Comparison of ENCODE assay signal across 8 cellular contexts in the genomic region with DNA sequence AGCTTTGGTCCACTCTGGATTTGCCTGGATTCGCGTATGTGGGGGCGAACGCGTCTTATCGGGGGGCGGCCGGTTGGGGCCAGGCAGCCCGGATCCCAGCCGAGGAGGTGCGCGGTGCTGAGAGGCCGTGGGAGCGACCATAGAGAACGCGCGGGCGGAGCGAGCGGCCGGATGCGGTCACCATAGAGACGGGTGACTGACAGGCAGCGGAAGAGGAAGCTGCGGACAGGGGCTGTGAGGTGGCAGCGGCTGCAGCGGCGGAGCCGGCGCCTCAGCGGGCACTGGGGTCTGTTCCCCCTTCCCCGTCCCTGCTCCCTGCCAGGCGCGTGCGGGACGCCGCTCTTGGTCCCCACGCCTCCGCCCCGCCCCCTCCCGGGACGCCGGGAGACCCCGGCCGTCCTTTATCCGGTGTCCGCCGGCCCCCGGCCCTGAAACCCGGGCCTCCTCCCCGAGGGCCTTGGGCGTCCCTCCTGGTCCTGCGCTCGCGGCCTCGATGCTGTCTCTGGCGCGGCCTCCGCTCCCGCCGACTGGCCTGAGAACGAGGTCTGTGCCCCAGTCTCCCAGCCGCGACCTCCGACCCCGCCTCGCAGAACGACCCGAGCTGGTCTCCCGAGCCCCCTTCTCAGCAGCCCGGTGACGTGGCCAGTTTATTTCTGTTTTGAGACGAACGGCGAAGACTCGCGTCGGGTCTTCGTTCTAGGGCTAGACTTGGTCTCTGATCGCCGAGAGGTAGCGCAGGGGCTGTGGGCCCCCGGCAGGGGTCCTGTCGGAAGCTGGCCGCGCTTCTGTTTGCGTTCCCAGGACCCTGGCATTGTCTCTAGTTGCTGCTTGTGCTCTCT. TPM values are rescaled to one million over a fixed set of nuclear protein-coding genes. Genes with fewer than 3 reads are reported as not detected.
DNase-seq lines count a peak whose midpoint lies in the region; ATAC-seq and TF ChIP-seq lines count a peak whose summit lies in the region.

Gene CHPF2 (plus strand): TSS at position 212 of the 839 bp plus-strand sequence. CDS start 1,529 bp downstream, outside the sequence.

- H3K79me1 ChIP-seq in IMR-90 (ENCODE audit: low read depth in 1 of 2, low read length in 2 of 2) = peaks cover 0 to 50% of the 10 kb centered on the region in 2 experiments; a peak in 3 of 4 replicates

- H3K4me1 ChIP-seq in IMR-90 (ENCODE audit: control insufficient read depth, insufficient read depth, low read length) = peaks cover 14% of the 10 kb centered on the region
- peaks cover 17% of the 10 kb centered on the region for H3K4me1 ChIP-seq in Panc1 (ENCODE audit: control insufficient read depth, insufficient read depth, low read length)
- peaks cover 3 to 10% of the 10 kb centered on the region in 2 donors for H3K4me1 ChIP-seq in esophagus (ENCODE audit: control insufficient read depth in 2 of 2, insufficient read depth in 2 of 2, low read length in 1 of 2)
- H3K4me1 ChIP-seq in muscle layer of duodenum (ENCODE audit: control insufficient read depth in 1 of 2, insufficient read depth in 2 of 2, low read length in 2 of 2) = peaks cover 21 to 31% of the 10 kb centered on the region in 2 donors

- H3K23ac ChIP-seq in IMR-90 (ENCODE audit: low read depth, low read length) = peak within 1 kb of the TSS; percentile 75

- H3K9me3 Mint-ChIP-seq in activated T-cell treated with anti-CD3 and anti-CD28 coated beads, Interleukin-2, amount 50 U/mL, for 4 hours = no peaks in the 10 kb centered on the region

- peak within 1 kb of the TSS; percentile 100 for H3K4me3 Mint-ChIP-seq in activated T-cell treated with anti-CD3 and anti-CD28 coated beads, Interleukin-2, amount 50 U/mL, for 4 hours

- DNase-seq in DMS153 (lab: John Stamatoyannopoulos, UW) (peak; percentile 63), IMR-90 (peak; percentile 84), Panc1 (ENCODE audit: low read depth, low spot score) (no peak)
- DNase-seq in activated T-cell treated with anti-CD3 and anti-CD28 coated beads, Interleukin-2, amount 50 U/mL, for 4 hours = peak; percentile 83
- peak; percentile 79 to 89 for DNase-seq in stimulated activated CD8-positive, alpha-beta memory T cell treated with anti-CD3 and anti-CD28 coated beads, Interleukin-7, amount 100 ng/mL, for 4 hours (ENCODE audit: low read depth in 2 of 2)

- peak within 1 kb of the TSS; percentile 91 for H2AK5ac ChIP-seq in IMR-90 (ENCODE audit: low read depth, low read length)

- H2BK20ac ChIP-seq in IMR-90 (ENCODE audit: low read depth, low read length) = no peak within 1 kb of the TSS

- H2BK5ac ChIP-seq in IMR-90 (ENCODE audit: low read depth, low read length, poor library complexity, severe bottlenecking) = peak within 1 kb of the TSS; percentile 69

- in situ Hi-C loops in IMR-90 (cut with MboI; ENCODE audit: low sequenced_read_pairs) (no loop called here), Panc1 (cut with HindIII; ENCODE audit: low pct_unique_long_range_greater_than_20kb, low sequenced_read_pairs) (no loop called here)

- H3K27ac ChIP-seq in IMR-90 (ENCODE audit: insufficient read depth, low read length) (peak within 1 kb of the TSS; percentile 84), Panc1 (ENCODE audit: low read length) (peak within 1 kb of the TSS; percentile 86), esophagus (ENCODE audit: low read depth in 2 of 2, low read length in 1 of 2) (peak within 1 kb of the TSS; percentile 67 to 73), muscle layer of duodenum (ENCODE audit: low read length) (peak within 1 kb of the TSS; percentile 86)

- H3K4ac ChIP-seq in IMR-90 (ENCODE audit: low read depth, low read length) = peak within 1 kb of the TSS; percentile 95

- TF ChIP-seq POLR2A in IMR-90 (IDR thresholded peaks at IDR 0.05; ENCODE audit: low read depth, low read length) = peak; percentile 74

- TF ChIP-seq CTCF in IMR-90 (conservative IDR thresholded peaks at IDR 0.05; ENCODE audit: low read depth, low read length) (no peak), Panc1 (IDR thresholded peaks at IDR 0.05) (no peak)

- peaks cover 4% of the 10 kb centered on the region; the same call in 1 of the 2 replicates for H3K9me1 ChIP-seq in IMR-90 (ENCODE audit: insufficient read depth, low read length)

- H3K4me3 ChIP-seq in IMR-90 (ENCODE audit: insufficient read depth, low read depth, low read length) (peak within 1 kb of the TSS; percentile 76), Panc1 (ENCODE audit: low read depth in 2 of 2, low read length in 2 of 2) (peak within 1 kb of the TSS; percentile 91 to 96), esophagus (ENCODE audit: low read depth in 1 of 2, low read length in 2 of 2) (peak within 1 kb of the TSS; percentile 72 to 95), muscle layer of duodenum (ENCODE audit: low read depth in 1 of 2, low read length in 2 of 2) (peak within 1 kb of the TSS; percentile 93 to 94)

- H2BK120ac ChIP-seq in IMR-90 (ENCODE audit: low read depth, low read length) = peak within 1 kb of the TSS; percentile 26; the same call in 1 of the 2 replicates

- H3K36me3 Mint-ChIP-seq in activated T-cell treated with anti-CD3 and anti-CD28 coated beads, Interleukin-2, amount 50 U/mL, for 4 hours (ENCODE audit: insufficient read depth) = peaks cover 15% of the 10 kb centered on the region

- dilution Hi-C loops in IMR-90 (cut with HindIII; ENCODE audit: low sequenced_read_pairs, unreplicated experiment) = no loop called here

- H4K91ac ChIP-seq in IMR-90 (ENCODE audit: insufficient read depth, low read depth, low read length) = peak within 1 kb of the TSS; percentile 89

- H2BK15ac ChIP-seq in IMR-90 (ENCODE audit: low read depth, low read length) = no peak within 1 kb of the TSS

- H3K56ac ChIP-seq in IMR-90 (ENCODE audit: extremely low read depth, insufficient read depth, low read length) = peak within 1 kb of the TSS; percentile 89

- POLR2A ChIA-PET in IMR-90 (lab: Charles Lee; ENCODE audit: unreplicated experiment) = interaction anchor here (0.6 kb wide), 2 partner anchors 10 to 19 kb away, joined by 4 read pairs; no protein-coding TSS in a partner anchor
- POLR2A ChIA-PET in Panc1 (lab: Charles Lee) = interaction anchor here (0.6 kb wide), 1 partner anchor 15 kb away, joined by 8 read pairs; no protein-coding TSS in a partner anchor

- H3K9ac ChIP-seq in IMR-90 (ENCODE audit: low read depth, low read length) = peak within 1 kb of the TSS; percentile 85

- H3K4me2 ChIP-seq in IMR-90 (ENCODE audit: low read depth, low read length) = peak within 1 kb of the TSS; percentile 93

- WGBS in IMR-90 (ENCODE audit: extremely low coverage in 2 of 2, insufficient read length in 1 of 2), 2 experiments = 0% methylated on average over 72 of the region's 87 CpGs; no CpG with 5 or more reads in 1 of the 2 experiments
- WGBS in esophagus, 2 donors = 0% methylated on average over 74 to 87 of the region's 87 CpGs

- peak within 1 kb of the TSS; percentile 79 to 98 for H4K8ac ChIP-seq in IMR-90 (ENCODE audit: low read depth in 2 of 2, low read length in 2 of 2)

- peak within 1 kb of the TSS; percentile 92 for H4K5ac ChIP-seq in IMR-90 (ENCODE audit: low read depth, low read length)

- CTCF ChIA-PET in IMR-90 (lab: Yijun Ruan, JAX) (interaction anchor here (1.0 kb wide), 1 partner anchor 12 kb away, joined by 6 read pairs; no protein-coding TSS in a partner anchor), Panc1 (lab: Charles Lee) (interaction anchor here (0.7 kb wide), 1 partner anchor 12 kb away, joined by 4 read pairs; no protein-coding TSS in a partner anchor)

- peak within 1 kb of the TSS; percentile 97 for H3K14ac ChIP-seq in IMR-90 (replicated peaks; ENCODE audit: low read depth, low read length)

- H3K4me1 Mint-ChIP-seq in activated T-cell treated with anti-CD3 and anti-CD28 coated beads, Interleukin-2, amount 50 U/mL, for 4 hours (ENCODE audit: low read depth) = peaks cover 35% of the 10 kb centered on the region

- H2AFZ ChIP-seq in IMR-90 (replicated peaks; ENCODE audit: low read length, poor library complexity) = peak within 1 kb of the TSS; percentile 99

- no peaks in the 10 kb centered on the region for H3K27me3 Mint-ChIP-seq in activated T-cell treated with anti-CD3 and anti-CD28 coated beads, Interleukin-2, amount 50 U/mL, for 4 hours (ENCODE audit: low read depth)

- peaks cover 48% of the 10 kb centered on the region for H4K20me1 ChIP-seq in IMR-90 (ENCODE audit: insufficient read depth, low read length)

- H3K36me3 ChIP-seq in IMR-90 (ENCODE audit: control insufficient read depth, insufficient read depth, low read length) (peaks cover 28% of the 10 kb centered on the region), Panc1 (ENCODE audit: control insufficient read depth, insufficient read depth, low read length) (no peaks in the 10 kb centered on the region; the same call in 1 of the 2 replicates), esophagus (ENCODE audit: control insufficient read depth in 2 of 2, insufficient read depth in 2 of 2, low read length in 1 of 2) (peaks cover 2 to 18% of the 10 kb centered on the region in 2 donors), muscle layer of duodenum (ENCODE audit: control insufficient read depth in 1 of 2, insufficient read depth in 2 of 2, low read length in 2 of 2) (peaks cover 12 to 21% of the 10 kb centered on the region in 2 donors)

- no peak for TF ChIP-seq RAD21 in IMR-90 (IDR thresholded peaks at IDR 0.05; ENCODE audit: low read length)

- ATAC-seq in GM21526 (IDR thresholded peaks at IDR 0.05; ENCODE audit: low FRiP score, unreplicated experiment) (peak; percentile 92), IMR-90 (ENCODE audit: low read depth) (peak; percentile 83), Panc1 (peak; percentile 98)
- peak; percentile 89 to 92 for ATAC-seq in activated T-cell treated with anti-CD3 and anti-CD28 coated beads, Interleukin-2, amount 50 U/mL, for 4 hours

- H3K18ac ChIP-seq in IMR-90 (ENCODE audit: low read depth, low read length) = peak within 1 kb of the TSS; percentile 72; the same call in 1 of the 2 replicates

- peak within 1 kb of the TSS; percentile 100 for H2AK9ac ChIP-seq in IMR-90 (replicated peaks; ENCODE audit: low read depth, low read length, poor library complexity)

- H3K9me3 ChIP-seq in IMR-90 (ENCODE audit: control insufficient read depth, insufficient read depth, low read length) = no peaks in the 10 kb centered on the region
- no peaks in the 10 kb centered on the region for H3K9me3 ChIP-seq in Panc1 (ENCODE audit: control insufficient read depth, insufficient read depth, low read depth, low read length)
- no peaks in the 10 kb centered on the region for H3K9me3 ChIP-seq in esophagus (ENCODE audit: control insufficient read depth in 2 of 2, insufficient read depth in 1 of 2, low read depth in 1 of 2, low read length in 1 of 2)
- H3K9me3 ChIP-seq in muscle layer of duodenum (ENCODE audit: control insufficient read depth in 1 of 2, low read length in 2 of 2) = no peaks in the 10 kb centered on the region

- no TSS peak for BruUV-seq in IMR-90 (replicated peaks; lab: Mats Ljungman, UMichigan)
- no TSS peak for BruUV-seq in Panc1 (replicated peaks; lab: Mats Ljungman, UMichigan)

- intact Hi-C loops in IMR-90 (cut with micrococcal nuclease) (no loop called here), Panc1 (cut with micrococcal nuclease; ENCODE audit: unreplicated experiment) (no loop called here)

- H3K27me3 ChIP-seq in IMR-90 (ENCODE audit: control insufficient read depth, insufficient read depth, low read length) (no peaks in the 10 kb centered on the region), Panc1 (ENCODE audit: control insufficient read depth, insufficient read depth, low read length) (no peaks in the 10 kb centered on the region), esophagus (ENCODE audit: control insufficient read depth in 1 of 2, insufficient read depth in 2 of 2, low read length in 2 of 2) (no peaks in the 10 kb centered on the region), muscle layer of duodenum (ENCODE audit: low read depth, low read length) (no peaks in the 10 kb centered on the region)

RNA-seq across cellular contexts. Expression of gene CHPF2, which starts in this region (rescaled TPM):
- total RNA-seq in IMR-90 (2012; rRNA removed) = 26.2 and 26.9 TPM in 2 replicates
- polyA plus RNA-seq in IMR-90 (2012; rRNA removed) = 77.0 and 80.0 TPM in 2 replicates
- polyA plus RNA-seq in IMR-90 (2012; cell fraction: cytosol; rRNA removed) = 51.8 and 111 TPM in 2 replicates
- polyA plus RNA-seq in IMR-90 (2012; cell fraction: nucleus; rRNA removed; ENCODE audit: low replicate concordance) = 105 and 225 TPM in 2 replicates
- total RNA-seq in Panc1 (2021; ENCODE audit: unreplicated experiment) = 44.9 TPM
- polyA plus RNA-seq in Panc1 (2012; ENCODE audit: insufficient read length) = 43.7 TPM
- 10 to 100 TPM; 51.6 to 66.3 (median 51.8) TPM for total RNA-seq in activated T-cell treated with anti-CD3 and anti-CD28 coated beads, Interleukin-2, amount 50 U/mL, for 4 hours
- 10 to 100 TPM; 10.8 to 13.6 TPM for polyA plus RNA-seq in esophagus
